In genomic region chr11:75429902-75430691, GRCh38 we compare ENCODE assay signal across 9 cellular contexts. TPM values are rescaled to one million over a fixed set of nuclear protein-coding genes. Genes with fewer than 3 reads are reported as not detected.
DNase-seq lines count a peak whose midpoint lies in the region; ATAC-seq and TF ChIP-seq lines count a peak whose summit lies in the region.
"Had no signal": no experiment of that assay in that cellular context is flagged by ENCODE, and none has a peak within 500 bp of the region (broad histone marks: within the 10 kb centered on the region; RNA-seq: fewer than 3 reads in every experiment).

No MANE protein-coding gene starts in this region.

- TF ChIP-seq CTCF in colonic mucosa (IDR thresholded peaks at IDR 0.05) (no peak), left lung (IDR thresholded peaks at IDR 0.05) (no peak)

- H3K9me3 ChIP-seq in colonic mucosa (no peaks in the 10 kb centered on the region), left lung (peaks cover 0 to 6% of the 10 kb centered on the region in 2 donors)

- H3K27me3 ChIP-seq in colonic mucosa = peaks cover 38% of the 10 kb centered on the region
- H3K27me3 ChIP-seq in left lung = peaks cover 11 to 61% of the 10 kb centered on the region in 2 donors

- H3K27ac ChIP-seq in colonic mucosa (no peak overlapping the region), left lung (no peak overlapping the region)
- H3K27ac ChIP-seq: epithelial cell of prostate had no signal

- H3K4me3 ChIP-seq in colonic mucosa (peak overlapping the region; percentile 20), left lung (peak overlapping the region; percentile 21 to 28)

- intact Hi-C loops in colonic mucosa (cut with DNase I) = no loop called here
- intact Hi-C loops in left lung (cut with DNase I) = no loop called here

- peak overlapping the region in 1 of 2 donors; percentile 53 for H3K9ac ChIP-seq in colonic mucosa (ENCODE audit: low read depth in 2 of 2, low read length in 2 of 2)

- H3K4me1 ChIP-seq in colonic mucosa (peaks cover 10% of the 10 kb centered on the region), left lung (peaks cover 0 to 13% of the 10 kb centered on the region in 2 donors)

- DNase-seq in NCI-H1092 (lab: John Stamatoyannopoulos, UW) (peak; percentile 59), colonic mucosa (peak; percentile 62), left lung (peak; percentile 63 to 88), NCI-H82 treated with DMSO at 0.1 percent for 48 hours (lab: John Stamatoyannopoulos, UW; ENCODE audit: unreplicated experiment) (no peak), HuH-7 (ENCODE audit: low spot score) (no peak)
- peak; percentile 58 for DNase-seq in activated CD4-positive, CD25-positive, alpha-beta regulatory T cell treated with anti-CD3 and anti-CD28 coated beads, Interleukin-2, amount 50 U/mL, for 72 hours
- DNase-seq in stimulated activated CD4-positive, alpha-beta T cell treated with anti-CD3 and anti-CD28 coated beads, Interleukin-4, amount 100 ng/mL, for 48 hours (ENCODE audit: low read depth in 2 of 2) = peak; percentile 52 to 55

- ATAC-seq in GM18511 (IDR thresholded peaks at IDR 0.05; ENCODE audit: unreplicated experiment) (peak; percentile 41), left lung (peak; percentile 57)

- H3K36me3 ChIP-seq in colonic mucosa (no peaks in the 10 kb centered on the region), left lung (no peaks in the 10 kb centered on the region)

RNA-seq across cellular contexts. Expression of gene KLHL35, which starts 2.9 kb away (rescaled TPM):
- total RNA-seq in colonic mucosa (under 1 TPM; 0.50 to 0.67 TPM), left lung (1 to 10 TPM; 1.4 to 2.1 TPM)

RNA-seq across cellular contexts. Expression of gene RPS3, which starts 30.8 kb away (rescaled TPM):
- 1,000 to 10,000 TPM; 2,133 to 2,596 TPM for total RNA-seq in colonic mucosa
- 1,000 to 10,000 TPM; 1,943 to 2,064 TPM for total RNA-seq in left lung

Comparison
In these comparisons a context has a peak if more than half of its experiments do, and no peak if none do; other contexts are left out.
1. DNase-seq: peak in NCI-H1092 (single experiment), activated CD4-positive, CD25-positive, alpha-beta regulatory T cell treated with anti-CD3 and anti-CD28 coated beads, Interleukin-2, amount 50 U/mL, for 72 hours (single experiment), colonic mucosa (single experiment), left lung (2 of 2) and stimulated activated CD4-positive, alpha-beta T cell treated with anti-CD3 and anti-CD28 coated beads, Interleukin-4, amount 100 ng/mL, for 48 hours (2 of 2); none in NCI-H82 treated with DMSO at 0.1 percent for 48 hours (single experiment) and HuH-7 (single experiment).